ENCODE assay signal across 8 cellular contexts in the genomic region with DNA sequence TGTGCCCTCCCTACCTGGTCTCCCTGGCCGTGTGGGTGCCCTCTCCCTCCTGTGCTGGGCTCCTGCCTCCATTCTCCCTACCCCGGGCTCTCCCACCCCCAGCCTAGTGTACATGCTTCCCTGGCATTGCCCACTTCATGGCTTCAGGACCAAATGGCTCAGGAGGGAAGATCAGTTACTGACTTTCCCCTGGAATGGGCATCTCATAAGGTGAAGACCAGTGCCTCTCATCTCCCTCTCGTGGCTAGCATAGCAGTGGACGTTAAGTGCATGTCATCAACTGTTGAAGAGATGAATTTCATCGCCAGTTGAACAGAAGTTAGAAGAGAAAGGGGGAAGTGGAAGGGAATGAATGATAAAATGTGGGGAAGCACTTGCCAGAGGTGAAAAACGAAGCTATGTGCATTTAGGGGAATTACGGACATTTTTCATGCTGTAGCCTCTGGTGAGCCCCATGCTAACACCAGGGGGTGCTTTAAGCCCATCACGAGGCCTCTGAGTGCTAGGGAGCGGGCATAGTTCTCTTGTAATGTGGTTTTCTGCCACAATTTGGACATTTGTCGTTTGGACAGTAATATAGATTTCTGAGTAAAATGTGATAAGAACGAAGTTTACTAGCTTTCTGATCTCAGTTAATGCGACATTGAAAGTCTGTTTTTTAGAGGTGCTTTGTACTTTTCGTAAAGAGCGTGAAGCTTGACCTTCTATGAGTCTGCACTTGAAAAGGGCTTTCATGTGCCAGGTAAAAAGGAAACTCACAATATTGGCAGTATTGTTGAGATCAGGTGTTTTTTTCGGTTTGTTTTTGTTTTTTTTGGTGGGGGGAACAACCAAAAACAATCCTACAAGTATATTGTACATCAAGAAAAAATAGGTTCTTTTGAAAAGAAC. TPM values are rescaled to one million over a fixed set of nuclear protein-coding genes. Genes with fewer than 3 reads are reported as not detected.
DNase-seq lines count a peak whose midpoint lies in the region; ATAC-seq and TF ChIP-seq lines count a peak whose summit lies in the region.

No MANE protein-coding gene starts in this region.

- peak; percentile 78 for TF ChIP-seq CTCF in RWPE1 (conservative IDR thresholded peaks at IDR 0.05; ENCODE audit: low read depth)

- no peak for TF ChIP-seq POLR2A in GM18505 (IDR thresholded peaks at IDR 0.05; ENCODE audit: borderline replicate concordance, extremely low read depth, insufficient read depth, insufficient read length)

- POLR2A ChIA-PET in RWPE1 (lab: Yijun Ruan, JAX; ENCODE audit: low non-redundant PET), result interaction anchor here (1.1 kb wide), 1 partner anchor 84 kb away, joined by 3 read pairs; no protein-coding TSS in a partner anchor

- CTCF ChIA-PET in RWPE1 (lab: Yijun Ruan, JAX), result interaction anchor here (0.5 to 1.6 kb wide), 22 partner anchors 9 to 1288 kb away, joined by 3 to 19 read pairs (median 3); no protein-coding TSS in a partner anchor

- no peak overlapping the region for H3K27ac ChIP-seq in RWPE1

- DNase-seq in DMS114 treated with DMSO at 0.1 percent for 48 hours (lab: John Stamatoyannopoulos, UW; ENCODE audit: unreplicated experiment) (peak; percentile 37), HPDE6-E6E7 (ENCODE audit: extremely low spot score) (peak; percentile 75), RWPE1 (ENCODE audit: low spot score) (peak; percentile 75), left ventricle myocardium superior (peak; percentile 70), smooth muscle cell of the brain vasculature (ENCODE audit: low read depth, low spot score) (peak; percentile 23)
- peak; percentile 50 for DNase-seq in activated naive CD4-positive, alpha-beta T cell treated with anti-CD3 and anti-CD28 coated beads, Interleukin-2, amount 50 U/mL, for 16 hours

- intact Hi-C loops in left ventricle myocardium superior (cut with micrococcal nuclease), result loop anchor here (5.0 kb wide), 1 partner anchor 92 kb away; no protein-coding TSS in a partner anchor

- ATAC-seq in left ventricle myocardium superior (peak; percentile 97), GM18505 (IDR thresholded peaks at IDR 0.05; ENCODE audit: unreplicated experiment) (no peak), GM18517 (IDR thresholded peaks at IDR 0.05; ENCODE audit: unreplicated experiment) (no peak)

RNA-seq across cellular contexts. Expression of a gene that starts 50.4 kb away (rescaled TPM):
- total RNA-seq in left ventricle myocardium superior, result 13.8 TPM

RNA-seq across cellular contexts. Expression of a gene that starts 56.0 kb away (rescaled TPM):
- total RNA-seq in left ventricle myocardium superior, result 60.2 TPM

Comparison
In these comparisons a context has a peak if more than half of its experiments do, and no peak if none do; other contexts are left out.
1. DNase-seq: peak in every context shown above with its lines; median percentile 75 in HPDE6-E6E7; 75 in RWPE1; 70 in left ventricle myocardium superior; 50 in activated naive CD4-positive, alpha-beta T cell treated with anti-CD3 and anti-CD28 coated beads, Interleukin-2, amount 50 U/mL, for 16 hours; 37 in DMS114 treated with DMSO at 0.1 percent for 48 hours; 23 in smooth muscle cell of the brain vasculature.